ENCODE assay signal across 8 cellular contexts in genomic region chr10:49538381-49539319, GRCh38. TPM values are rescaled to one million over a fixed set of nuclear protein-coding genes. Genes with fewer than 3 reads are reported as not detected.
DNase-seq lines count a peak whose midpoint lies in the region; ATAC-seq and TF ChIP-seq lines count a peak whose summit lies in the region.

TSS of gene ERCC6 (minus strand) at chr10:49539121.

- H3K36me3 Mint-ChIP-seq in activated naive CD8-positive, alpha-beta T cell treated with anti-CD3 and anti-CD28 coated beads, Interleukin-2, amount 10 ng/mL, durations not matched to agents 7 days and 5 days, result peaks cover 5% of the 10 kb centered on the region

- H3K79me2 ChIP-seq in SU-DHL-6 (ENCODE audit: insufficient read depth, low read length), result peaks cover 30% of the 10 kb centered on the region

- WGBS in ovary, 3 donors, result 1 to 2% (median 1%) methylated on average over 71 to 75 of the region's 75 CpGs
- WGBS in thymus, result 2% methylated on average over 75 of the region's 75 CpGs

- peak within 1 kb of the TSS; percentile 96 for H3K27ac Mint-ChIP-seq in activated naive CD8-positive, alpha-beta T cell treated with anti-CD3 and anti-CD28 coated beads, Interleukin-2, amount 10 ng/mL, durations not matched to agents 7 days and 5 days

- H3F3A ChIP-seq in SU-DHL-6 (ENCODE audit: insufficient read depth), result no peaks in the 10 kb centered on the region

- peaks cover 11% of the 10 kb centered on the region for H3K4me1 ChIP-seq in ovary (ENCODE audit: insufficient read depth)
- H3K4me1 ChIP-seq in thymus (ENCODE audit: control insufficient read depth, insufficient read depth, low read length), result peaks cover 5% of the 10 kb centered on the region

- peak within 1 kb of the TSS; percentile 95 for H3K4me2 ChIP-seq in SU-DHL-6 (ENCODE audit: low read depth, low read length, poor library complexity, severe bottlenecking)

- intact Hi-C loops in Right ventricle myocardium inferior (cut with DNase I), result no loop called here
- intact Hi-C loops in ovary (cut with DNase I), result loop anchor here in 1 of 4 donors (10.0 kb wide), 1 partner anchor 1234 kb away; the partner anchor contains the start of gene MAPK8

- ATAC-seq in HG02759 (IDR thresholded peaks at IDR 0.05; ENCODE audit: unreplicated experiment) (peak; percentile 83), Right ventricle myocardium inferior (peak; percentile 98)
- ATAC-seq in activated naive CD8-positive, alpha-beta T cell treated with anti-CD3 and anti-CD28 coated beads, Interleukin-2, amount 10 ng/mL, durations not matched to agents 7 days and 5 days (ENCODE audit: low read depth), result peak; percentile 96

- H3K27me3 Mint-ChIP-seq in activated naive CD8-positive, alpha-beta T cell treated with anti-CD3 and anti-CD28 coated beads, Interleukin-2, amount 10 ng/mL, durations not matched to agents 7 days and 5 days, result peaks cover 5% of the 10 kb centered on the region

- peaks cover 4% of the 10 kb centered on the region for H3K9me3 Mint-ChIP-seq in activated naive CD8-positive, alpha-beta T cell treated with anti-CD3 and anti-CD28 coated beads, Interleukin-2, amount 10 ng/mL, durations not matched to agents 7 days and 5 days

- H3K36me3 ChIP-seq in SU-DHL-6 (ENCODE audit: low read length), result no peaks in the 10 kb centered on the region
- H3K36me3 ChIP-seq in ovary, result no peaks in the 10 kb centered on the region
- no peaks in the 10 kb centered on the region for H3K36me3 ChIP-seq in thymus (ENCODE audit: control insufficient read depth, insufficient read depth)

- no peaks in the 10 kb centered on the region for H4K20me1 ChIP-seq in SU-DHL-6 (ENCODE audit: low read depth, low read length)

- peak within 1 kb of the TSS; percentile 54 for H3K27ac ChIP-seq in SU-DHL-6 (ENCODE audit: low read depth, low read length)
- H3K27ac ChIP-seq in ovary, result peak within 1 kb of the TSS; percentile 9 to 67
- H3K27ac ChIP-seq in thymus (ENCODE audit: low read depth), result peak within 1 kb of the TSS; percentile 83

- peak within 1 kb of the TSS; percentile 86 for H2AFZ ChIP-seq in SU-DHL-6 (ENCODE audit: low read depth, low read length, severe bottlenecking)

- TF ChIP-seq EP300 in ovary (IDR thresholded peaks at IDR 0.05), result no peak

- POLR2A ChIA-PET in activated naive CD8-positive, alpha-beta T cell treated with anti-CD3 and anti-CD28 coated beads, Interleukin-2, amount 10 ng/mL, durations not matched to agents 7 days and 5 days (lab: Charles Lee), result interaction anchor here (0.6 to 1.3 kb wide), 3 partner anchors 111 to 529 kb away, joined by 3 to 4 read pairs (median 4); partner anchors contain the start of gene WASHC2A

- peak within 1 kb of the TSS; percentile 71 for H3K9ac ChIP-seq in SU-DHL-6 (ENCODE audit: low read length)

- peak; percentile 25 for TF ChIP-seq CTCF in GM12873 (IDR thresholded peaks at IDR 0.05; ENCODE audit: insufficient read depth, low read depth, low read length, missing control alignments)
- TF ChIP-seq CTCF in SU-DHL-6 (IDR thresholded peaks at IDR 0.05; ENCODE audit: insufficient read depth, low read length, poor library complexity, severe bottlenecking), result no peak
- no peak for TF ChIP-seq CTCF in ovary (IDR thresholded peaks at IDR 0.05)

- peak within 1 kb of the TSS; percentile 58 for H3K4me3 ChIP-seq in SU-DHL-6 (ENCODE audit: insufficient read depth, low read length, poor library complexity, severe bottlenecking)
- H3K4me3 ChIP-seq in ovary, result peak within 1 kb of the TSS; percentile 56
- H3K4me3 ChIP-seq in thymus (ENCODE audit: low read length), result peak within 1 kb of the TSS; percentile 70

- peak; percentile 43 for TF ChIP-seq POLR2A in ovary (IDR thresholded peaks at IDR 0.05)

- peaks cover 36% of the 10 kb centered on the region for H3K4me1 Mint-ChIP-seq in activated naive CD8-positive, alpha-beta T cell treated with anti-CD3 and anti-CD28 coated beads, Interleukin-2, amount 10 ng/mL, durations not matched to agents 7 days and 5 days

- no peaks in the 10 kb centered on the region for H3K9me2 ChIP-seq in SU-DHL-6 (replicated peaks; ENCODE audit: insufficient read depth, low read length)

- DNase-seq in NCI-H128 (lab: John Stamatoyannopoulos, UW; ENCODE audit: unreplicated experiment), result peak; percentile 75
- DNase-seq in activated naive CD8-positive, alpha-beta T cell treated with anti-CD3 and anti-CD28 coated beads, Interleukin-2, amount 10 ng/mL, durations not matched to agents 7 days and 5 days, result peak; percentile 94
- DNase-seq in Right ventricle myocardium inferior (ENCODE audit: missing footprints), result peak; percentile 99
- DNase-seq in ovary, result peak; percentile 96 to 97 (median 96)

- H3K9me3 ChIP-seq in SU-DHL-6 (ENCODE audit: insufficient read depth, low read length), result no peaks in the 10 kb centered on the region
- no peaks in the 10 kb centered on the region for H3K9me3 ChIP-seq in ovary
- no peaks in the 10 kb centered on the region for H3K9me3 ChIP-seq in thymus (ENCODE audit: control insufficient read depth)

- H3K27me3 ChIP-seq in SU-DHL-6 (ENCODE audit: low read length) (no peaks in the 10 kb centered on the region), ovary (no peaks in the 10 kb centered on the region), thymus (ENCODE audit: control insufficient read depth, insufficient read depth) (no peaks in the 10 kb centered on the region)

- peak within 1 kb of the TSS; percentile 92 for H3K4me3 Mint-ChIP-seq in activated naive CD8-positive, alpha-beta T cell treated with anti-CD3 and anti-CD28 coated beads, Interleukin-2, amount 10 ng/mL, durations not matched to agents 7 days and 5 days

RNA-seq across cellular contexts. Expression of gene ERCC6, which starts in this region (rescaled TPM):
- 10 to 100 TPM; 31.8 to 34.8 TPM for total RNA-seq in activated naive CD8-positive, alpha-beta T cell treated with anti-CD3 and anti-CD28 coated beads, Interleukin-2, amount 10 ng/mL, durations not matched to agents 7 days and 5 days
- 25.0 TPM for total RNA-seq in Right ventricle myocardium inferior
- 10 to 100 TPM in 6 of 7 donors, 1 to 10 TPM in 1; 7.1 to 24.1 (median 20.6) TPM for total RNA-seq in ovary
- 1 to 10 TPM; 6.8 to 9.7 TPM for polyA plus RNA-seq in ovary
- 6.1 TPM for polyA plus RNA-seq in thymus

Comparison
In these comparisons a context has a peak if more than half of its experiments do, and no peak if none do; other contexts are left out.
1. Peak in every context shown above with its lines: DNase-seq, ATAC-seq, H3K4me3 ChIP-seq and H3K27ac ChIP-seq.